ENCODE assay signal across 33 cellular contexts in the genomic region with DNA sequence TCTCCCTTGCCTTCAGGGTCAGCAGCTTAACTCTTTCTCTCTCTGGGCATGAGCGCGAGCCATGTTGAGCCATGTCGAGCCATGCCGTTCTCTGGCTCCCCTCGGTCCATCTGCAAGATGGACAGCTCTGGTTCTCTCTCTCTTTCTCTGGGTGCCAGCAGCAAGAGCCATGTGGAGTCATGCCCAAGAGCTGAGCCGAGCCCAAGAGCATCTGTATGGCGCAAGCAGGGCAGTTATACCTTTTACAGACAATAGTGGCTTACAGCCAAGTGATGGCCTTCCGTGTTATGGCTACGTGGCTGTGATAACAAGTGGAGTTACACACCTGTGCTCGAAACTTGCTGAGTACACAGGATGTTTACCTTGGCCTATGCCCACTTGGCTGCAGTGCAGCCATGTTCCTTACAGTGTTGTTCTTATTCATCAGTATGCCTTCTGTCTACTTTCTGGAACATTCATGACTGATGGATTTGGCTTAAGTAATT.
DNase-seq lines count a peak whose midpoint lies in the region; FAIRE-seq and TF ChIP-seq lines count a peak whose summit lies in the region.
"Had no signal": no experiment of that assay in that cellular context is flagged by ENCODE, and none has a peak within 500 bp of the region (broad histone marks: within the 10 kb centered on the region; RNA-seq: fewer than 3 reads in every experiment).

No MANE protein-coding gene starts in this region.

- H3K4me1 Mint-ChIP-seq in MCF 10A (ENCODE audit: insufficient read depth, unreplicated experiment) = peaks cover 8% of the 10 kb centered on the region
- H3K4me1 Mint-ChIP-seq: IgD-negative memory B cell, naive B cell had no signal

- WGBS in mammary epithelial cell (ENCODE audit: low coverage, missing lambda C conversion rate) = 50% methylated on average over 10 of the region's 10 CpGs

- FAIRE-seq in GM19239 (lab: Jason Lieb, UNC) = no peak
- FAIRE-seq: endometrium, H1, kidney had no signal

- no peaks in the 10 kb centered on the region for H3K36me3 Mint-ChIP-seq in MCF 10A (ENCODE audit: insufficient read depth, unreplicated experiment)

- no peaks in the 10 kb centered on the region for H4K20me1 ChIP-seq in mammary epithelial cell (ENCODE audit: insufficient read depth, low read length)

- H3K79me2 ChIP-seq in mammary epithelial cell (ENCODE audit: insufficient read depth, low read length) = no peaks in the 10 kb centered on the region

- H3K27ac ChIP-seq in mammary epithelial cell (ENCODE audit: insufficient read depth, low read depth, low read length) (no peak overlapping the region), vagina (no peak overlapping the region)
- H3K27ac ChIP-seq: esophagus squamous epithelium, foreskin keratinocyte, heart left ventricle, tibial artery had no signal

- in situ Hi-C loops in mammary epithelial cell (cut with MboI; ENCODE audit: low sequenced_read_pairs in 2 of 2) = no loop called here
- in situ Hi-C loops in GM13976 (cut with MboI; ENCODE audit: low sequenced_read_pairs, unreplicated experiment) = no loop called here

- CTCF ChIA-PET in MCF 10A (lab: Yijun Ruan, JAX) = interaction anchor here (0.6 kb wide), 1 partner anchor 849 kb away, joined by 3 read pairs; no protein-coding TSS in a partner anchor
- CTCF ChIA-PET in mammary epithelial cell (lab: Charles Lee; ENCODE audit: low non-redundant PET) = no interaction called here

- TF ChIP-seq CTCF in MCF 10A (IDR thresholded peaks at IDR 0.05; ENCODE audit: unreplicated experiment) (no peak), mammary epithelial cell (conservative IDR thresholded peaks at IDR 0.05 in 1 of 2, IDR thresholded peaks at IDR 0.05 in 1 of 2; ENCODE audit: extremely low read depth in 1 of 2, insufficient read depth in 1 of 2, low read depth in 1 of 2, low read length in 2 of 2) (no peak), vagina (IDR thresholded peaks at IDR 0.05) (no peak), GM13976 (IDR thresholded peaks at IDR 0.05; ENCODE audit: borderline replicate concordance, control extremely low read depth, extremely low read depth, insufficient read depth, missing control alignments) (no peak)

- no peaks in the 10 kb centered on the region for H3K27me3 Mint-ChIP-seq in MCF 10A (ENCODE audit: insufficient read depth, unreplicated experiment)
- H3K27me3 Mint-ChIP-seq: IgD-negative memory B cell, naive B cell had no signal

- H3K4me2 ChIP-seq in mammary epithelial cell (ENCODE audit: insufficient read depth, low read depth, low read length) = no peak overlapping the region

- no TSS peak for BruUV-seq in MCF 10A (replicated peaks; lab: Mats Ljungman, UMichigan)
- BruUV-seq in mammary epithelial cell (replicated peaks; lab: Mats Ljungman, UMichigan) = no TSS peak

- no peaks in the 10 kb centered on the region for H3K4me1 ChIP-seq in mammary epithelial cell (ENCODE audit: insufficient read depth, low read length)
- H3K4me1 ChIP-seq in vagina = no peaks in the 10 kb centered on the region
- H3K4me1 ChIP-seq: esophagus squamous epithelium, foreskin keratinocyte, heart left ventricle, tibial artery had no signal

- intact Hi-C loops in MCF 10A (cut with micrococcal nuclease) (no loop called here), mammary epithelial cell (cut with micrococcal nuclease) (no loop called here), vagina (cut with DNase I) (no loop called here)

- no peak overlapping the region for H3K27ac Mint-ChIP-seq in MCF 10A (ENCODE audit: low read depth, unreplicated experiment)
- H3K27ac Mint-ChIP-seq: IgD-negative memory B cell, naive B cell, progenitor cell of endocrine pancreas had no signal

- dilution Hi-C loops in mammary epithelial cell (cut with HindIII; ENCODE audit: low sequenced_read_pairs) = no loop called here

- H3K36me3 ChIP-seq in mammary epithelial cell (ENCODE audit: insufficient read depth, low read length) = no peaks in the 10 kb centered on the region
- H3K36me3 ChIP-seq in vagina = no peaks in the 10 kb centered on the region
- H3K36me3 ChIP-seq: esophagus squamous epithelium, heart left ventricle, tibial artery had no signal

- H3K4me3 ChIP-seq in mammary epithelial cell (replicated peaks in 1 of 3; ENCODE audit: insufficient read depth in 1 of 3, low read depth in 2 of 3, low read length in 3 of 3) (no peak overlapping the region), vagina (no peak overlapping the region)
- H3K4me3 ChIP-seq: esophagus squamous epithelium, heart left ventricle, tibial artery had no signal

- H3K9ac ChIP-seq in mammary epithelial cell (ENCODE audit: insufficient read depth, low read length) = no peak overlapping the region

- no peak overlapping the region for H3K4me3 Mint-ChIP-seq in MCF 10A (ENCODE audit: unreplicated experiment)
- H3K4me3 Mint-ChIP-seq: activated T-cell treated with anti-CD3 and anti-CD28 coated beads, Interleukin-2, amount 50 U/mL, for 4 hours; naive B cell had no signal

- H3K9me3 ChIP-seq in mammary epithelial cell (replicated peaks; ENCODE audit: insufficient read depth, low read length) (peaks cover 20% of the 10 kb centered on the region), vagina (no peaks in the 10 kb centered on the region)

- POLR2A ChIA-PET in MCF 10A (lab: Yijun Ruan, JAX) = no interaction called here

- peaks cover 33% of the 10 kb centered on the region for H3K9me3 Mint-ChIP-seq in MCF 10A (ENCODE audit: unreplicated experiment)

- DNase-seq in MCF 10A (ENCODE audit: unreplicated experiment) = peak; percentile 4
- DNase-seq in mammary epithelial cell = no peak
- peak; percentile 32 for DNase-seq in NCI-H2029 treated with DMSO at 0.1 percent for 48 hours (lab: John Stamatoyannopoulos, UW)
- peak; percentile 38 for DNase-seq in islet precursor cell
- DNase-seq in vagina (ENCODE audit: extremely low spot score in 2 of 2) = peak; percentile 49 to 52
- no peak for DNase-seq in GM19239 (ENCODE audit: insufficient read length, low spot score)
- DNase-seq in GM13976 (ENCODE audit: low spot score) = no peak
- DNase-seq: activated T-cell treated with anti-CD3 and anti-CD28 coated beads, Interleukin-2, amount 50 U/mL, for 4 hours; C1 segment of cervical spinal cord; COR-L47; dermis blood vessel endothelial cell; DND-41; esophagus squamous epithelium; foreskin keratinocyte; GF-D8; heart left ventricle; kidney; midbrain; naive B cell; NCI-H1048; NCI-H1694 treated with DMSO at 0.1 percent for 48 hours; NCI-H2171 treated with DMSO at 0.1 percent for 48 hours; NCI-H524 treated with DMSO at 0.1 percent for 48 hours; NK-92 treated with Interleukin-12 subunit alpha and Interleukin-12 subunit beta, amount 100 ng/mL, for 24 hours; PC-3; SHP77; stimulated activated CD4-positive, alpha-beta T cell treated with anti-CD3 and anti-CD28 coated beads, Interleukin-4, amount 100 ng/mL, for 1 hour; T-helper 2 cell had no signal

- H3K27me3 ChIP-seq in mammary epithelial cell (ENCODE audit: insufficient read depth, low read length) = no peaks in the 10 kb centered on the region
- H3K27me3 ChIP-seq in vagina = no peaks in the 10 kb centered on the region
- H3K27me3 ChIP-seq: esophagus squamous epithelium, foreskin keratinocyte, heart left ventricle, tibial artery had no signal

- H2AFZ ChIP-seq in mammary epithelial cell (ENCODE audit: low read depth, low read length) = no peak overlapping the region

- TF ChIP-seq POLR2A in vagina (IDR thresholded peaks at IDR 0.05) = no peak

Comparison
In these comparisons a context has a peak if more than half of its experiments do, and no peak if none do; other contexts are left out.
1. DNase-seq: peak in MCF 10A (single experiment), NCI-H2029 treated with DMSO at 0.1 percent for 48 hours (single experiment), islet precursor cell (single experiment) and vagina (2 of 2); none in mammary epithelial cell (single experiment), GM19239 (single experiment) and GM13976 (single experiment).